ENCODE assay signal across 1 cellular context in genomic region chr7:29194594-29195417, GRCh38.
A peak's percentile ranks its signal among the peaks of the same experiment; 100 is the strongest.
TF ChIP-seq lines count a peak whose summit lies in the region.

Gene CHN2, plus strand, starts transcription at chr7:29194775.

TF ChIP-seq in HepG2, 621 proteins besides CTCF, POLR2A, EP300 and RAD21 (continued from another document):
- TF ChIP-seq DBP (CRISPR knock-in tag; IDR thresholded peaks at IDR 0.05; ENCODE audit: not compliant biosample characterization), result peak; percentile 39
- no peak for TF ChIP-seq ZNF180 (CRISPR knock-in tag; IDR thresholded peaks at IDR 0.05; ENCODE audit: borderline replicate concordance, low read depth)
- peak; percentile 70 for TF ChIP-seq SALL1 (CRISPR knock-in tag; IDR thresholded peaks at IDR 0.05)
- TF ChIP-seq PAF1 (CRISPR knock-in tag; IDR thresholded peaks at IDR 0.05), result no peak
- 0 out of 2 replicates have a peak, but pooled peaks have one; percentile 8 for TF ChIP-seq PLSCR1 (CRISPR knock-in tag; IDR thresholded peaks at IDR 0.05; ENCODE audit: borderline replicate concordance)
- 0 out of 2 replicates have a peak, but pooled peaks have one; percentile 19 for TF ChIP-seq ZNF841 (CRISPR knock-in tag; IDR thresholded peaks at IDR 0.05; ENCODE audit: borderline replicate concordance)
- TF ChIP-seq NR2C2 (CRISPR knock-in tag; IDR thresholded peaks at IDR 0.05; ENCODE audit: borderline replicate concordance), result peak; percentile 60; the same call in 1 of the 2 replicates
- 0 out of 2 replicates have a peak, but pooled peaks have one; percentile 24 for TF ChIP-seq DMAP1 (CRISPR knock-in tag; IDR thresholded peaks at IDR 0.05)
- TF ChIP-seq FOXK2 (IDR thresholded peaks at IDR 0.05), result no peak
- TF ChIP-seq REPIN1 (CRISPR knock-in tag; IDR thresholded peaks at IDR 0.05; ENCODE audit: borderline replicate concordance, low read depth), result peak; percentile 20; the same call in 1 of the 2 replicates
- no peak; the same call in none of the 2 replicates for TF ChIP-seq ZSCAN25 (CRISPR knock-in tag; IDR thresholded peaks at IDR 0.05)
- 0 out of 2 replicates have a peak, but pooled peaks have one; percentile 18 for TF ChIP-seq KDM5A (IDR thresholded peaks at IDR 0.05; ENCODE audit: borderline replicate concordance, low read length)
- TF ChIP-seq ZNF256 (CRISPR knock-in tag; conservative IDR thresholded peaks at IDR 0.05), result peak; percentile 37; the same call in 1 of the 2 replicates
- peak; percentile 20; the same call in 1 of the 2 replicates for TF ChIP-seq ZNF230 (CRISPR knock-in tag; IDR thresholded peaks at IDR 0.05)
- peak; percentile 35; the same call in 1 of the 2 replicates for TF ChIP-seq ZIK1 (CRISPR knock-in tag; IDR thresholded peaks at IDR 0.05; ENCODE audit: borderline replicate concordance, low read depth)
- peak; percentile 84 for TF ChIP-seq AGO2 (optimal IDR thresholded peaks at IDR 0.05; ENCODE audit: low read depth, low read length)
- TF ChIP-seq TAF1 (CRISPR knock-in tag; IDR thresholded peaks at IDR 0.05), result peak; percentile 68
- TF ChIP-seq ZNF569 (CRISPR knock-in tag; IDR thresholded peaks at IDR 0.05; ENCODE audit: borderline replicate concordance), result no peak
- peak; percentile 70 for TF ChIP-seq POLR2AphosphoS5 (IDR thresholded peaks at IDR 0.05; ENCODE audit: low read depth, low read length)
- no peak for TF ChIP-seq HOXA5 (CRISPR knock-in tag; IDR thresholded peaks at IDR 0.05)
- no peak for TF ChIP-seq ZNF839 (CRISPR knock-in tag; IDR thresholded peaks at IDR 0.05; ENCODE audit: borderline replicate concordance)
- TF ChIP-seq KLF16 (CRISPR knock-in tag; IDR thresholded peaks at IDR 0.05), result peak in 1 of 2 experiments; percentile 47; a peak in 1 of 4 replicates
- no peak for TF ChIP-seq ZNF382 (CRISPR knock-in tag; IDR thresholded peaks at IDR 0.05; ENCODE audit: borderline replicate concordance)
- TF ChIP-seq ZNF101 (CRISPR knock-in tag; IDR thresholded peaks at IDR 0.05; ENCODE audit: borderline replicate concordance, low read depth), result no peak
- TF ChIP-seq, protein P1, sequence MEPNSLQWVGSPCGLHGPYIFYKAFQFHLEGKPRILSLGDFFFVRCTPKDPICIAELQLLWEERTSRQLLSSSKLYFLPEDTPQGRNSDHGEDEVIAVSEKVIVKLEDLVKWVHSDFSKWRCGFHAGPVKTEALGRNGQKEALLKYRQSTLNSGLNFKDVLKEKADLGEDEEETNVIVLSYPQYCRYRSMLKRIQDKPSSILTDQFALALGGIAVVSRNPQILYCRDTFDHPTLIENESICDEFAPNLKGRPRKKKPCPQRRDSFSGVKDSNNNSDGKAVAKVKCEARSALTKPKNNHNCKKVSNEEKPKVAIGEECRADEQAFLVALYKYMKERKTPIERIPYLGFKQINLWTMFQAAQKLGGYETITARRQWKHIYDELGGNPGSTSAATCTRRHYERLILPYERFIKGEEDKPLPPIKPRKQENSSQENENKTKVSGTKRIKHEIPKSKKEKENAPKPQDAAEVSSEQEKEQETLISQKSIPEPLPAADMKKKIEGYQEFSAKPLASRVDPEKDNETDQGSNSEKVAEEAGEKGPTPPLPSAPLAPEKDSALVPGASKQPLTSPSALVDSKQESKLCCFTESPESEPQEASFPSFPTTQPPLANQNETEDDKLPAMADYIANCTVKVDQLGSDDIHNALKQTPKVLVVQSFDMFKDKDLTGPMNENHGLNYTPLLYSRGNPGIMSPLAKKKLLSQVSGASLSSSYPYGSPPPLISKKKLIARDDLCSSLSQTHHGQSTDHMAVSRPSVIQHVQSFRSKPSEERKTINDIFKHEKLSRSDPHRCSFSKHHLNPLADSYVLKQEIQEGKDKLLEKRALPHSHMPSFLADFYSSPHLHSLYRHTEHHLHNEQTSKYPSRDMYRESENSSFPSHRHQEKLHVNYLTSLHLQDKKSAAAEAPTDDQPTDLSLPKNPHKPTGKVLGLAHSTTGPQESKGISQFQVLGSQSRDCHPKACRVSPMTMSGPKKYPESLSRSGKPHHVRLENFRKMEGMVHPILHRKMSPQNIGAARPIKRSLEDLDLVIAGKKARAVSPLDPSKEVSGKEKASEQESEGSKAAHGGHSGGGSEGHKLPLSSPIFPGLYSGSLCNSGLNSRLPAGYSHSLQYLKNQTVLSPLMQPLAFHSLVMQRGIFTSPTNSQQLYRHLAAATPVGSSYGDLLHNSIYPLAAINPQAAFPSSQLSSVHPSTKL (CRISPR knock-in tag; IDR thresholded peaks at IDR 0.05), result peak; percentile 40; the same call in 1 of the 2 replicates
- peak; percentile 77 for TF ChIP-seq ELF1 (CRISPR knock-in tag; IDR thresholded peaks at IDR 0.05)
- TF ChIP-seq ZNF572 (CRISPR knock-in tag; IDR thresholded peaks at IDR 0.05), result 0 out of 2 replicates have a peak, but pooled peaks have one; percentile 50
- TF ChIP-seq ZNF891 (CRISPR knock-in tag; IDR thresholded peaks at IDR 0.05), result 0 out of 2 replicates have a peak, but pooled peaks have one; percentile 19
- TF ChIP-seq ZNF576 (CRISPR knock-in tag; IDR thresholded peaks at IDR 0.05), result 0 out of 2 replicates have a peak, but pooled peaks have one; percentile 67
- no peak for TF ChIP-seq FLYWCH1 (CRISPR knock-in tag; IDR thresholded peaks at IDR 0.05)
- TF ChIP-seq ZC3H13 (CRISPR knock-in tag; IDR thresholded peaks at IDR 0.05), result peak; percentile 65; the same call in 1 of the 2 replicates
- TF ChIP-seq ZFX (CRISPR knock-in tag; IDR thresholded peaks at IDR 0.05; ENCODE audit: low read depth), result peak; percentile 49
- TF ChIP-seq HDAC2 (CRISPR knock-in tag; IDR thresholded peaks at IDR 0.05), result peak; percentile 30; the same call in 1 of the 2 replicates
